10 cellular contexts compared by ENCODE assay signal in genomic region chr11:131691558-131692041, GRCh38.
DNase-seq lines count a peak whose midpoint lies in the region; ATAC-seq and TF ChIP-seq lines count a peak whose summit lies in the region.
"Had no signal": no experiment of that assay in that cellular context is flagged by ENCODE, and none has a peak within 500 bp of the region (broad histone marks: within the 10 kb centered on the region; RNA-seq: fewer than 3 reads in every experiment).

No MANE protein-coding gene starts in this region.

- H3K4me1 ChIP-seq in CD8-positive, alpha-beta T cell (ENCODE audit: insufficient read depth, low read length), result no peaks in the 10 kb centered on the region

- peaks cover 9% of the 10 kb centered on the region for H3K27me3 Mint-ChIP-seq in T-helper 2 cell treated with Interferon-gamma antibody and Interleukin-4, amounts not matched to agents 5 μg/mL and 100 μg/mL, for 36 hours (ENCODE audit: low read depth)
- H3K27me3 Mint-ChIP-seq in CD8-positive, alpha-beta T cell (ENCODE audit: low read depth), result peaks cover 37% of the 10 kb centered on the region

- no peaks in the 10 kb centered on the region for H3K27me3 ChIP-seq in CD8-positive, alpha-beta T cell (ENCODE audit: insufficient read depth, low read length)

- no peak overlapping the region for H3K27ac ChIP-seq in CD8-positive, alpha-beta T cell (ENCODE audit: low read depth, low read length)
- H3K27ac ChIP-seq: skin epidermis had no signal

- H3K36me3 ChIP-seq in CD8-positive, alpha-beta T cell (ENCODE audit: insufficient read depth, low read length), result no peaks in the 10 kb centered on the region

- CTCF ChIA-PET in HEK293T (lab: Yijun Ruan, JAX), result interaction anchor here (1.1 kb wide), 1 partner anchor 23 kb away, joined by 5 read pairs; no protein-coding TSS in a partner anchor
- CTCF ChIA-PET in CD8-positive, alpha-beta T cell (lab: Charles Lee), result no interaction called here

- no peaks in the 10 kb centered on the region for H3K9me3 ChIP-seq in CD8-positive, alpha-beta T cell (ENCODE audit: low read length)

- no peak for TF ChIP-seq CTCF in CD8-positive, alpha-beta T cell (IDR thresholded peaks at IDR 0.05)

- DNase-seq in NCI-H146 (lab: John Stamatoyannopoulos, UW), result peak; percentile 51
- no peak for DNase-seq in NCI-H146 treated with DMSO at 0.1 percent for 48 hours (lab: John Stamatoyannopoulos, UW; ENCODE audit: unreplicated experiment)
- DNase-seq in HEK293T (ENCODE audit: extremely low spot score), result peak; percentile 81
- peak; percentile 9 for DNase-seq in T-helper 2 cell treated with Interferon-gamma antibody and Interleukin-4, amounts not matched to agents 5 μg/mL and 100 μg/mL, for 36 hours (ENCODE audit: low spot score)
- DNase-seq in glomerular visceral epithelial cell (ENCODE audit: extremely low spot score), result peak; percentile 17
- DNase-seq in stimulated activated CD8-positive, alpha-beta memory T cell treated with anti-CD3 and anti-CD28 coated beads, Interleukin-7, amount 100 ng/mL, for 48 hours (ENCODE audit: extremely low read depth in 1 of 2, low read depth in 1 of 2), result peak; percentile 8 to 15
- no peak for DNase-seq in HPDE6-E6E7 (ENCODE audit: extremely low spot score)
- no peak for DNase-seq in CD8-positive, alpha-beta T cell

- H3K4me3 Mint-ChIP-seq in T-helper 2 cell treated with Interferon-gamma antibody and Interleukin-4, amounts not matched to agents 5 μg/mL and 100 μg/mL, for 36 hours, result no peak overlapping the region
- H3K4me3 Mint-ChIP-seq in CD8-positive, alpha-beta T cell, result no peak overlapping the region
- H3K4me3 Mint-ChIP-seq: B cell had no signal

- intact Hi-C loops in CD8-positive, alpha-beta T cell (cut with DNase I, micrococcal nuclease), result loop anchor here in 1 of 2 experiments (5.0 kb wide), 1 partner anchor 436 kb away; no protein-coding TSS in a partner anchor

- no peak overlapping the region for H3K27ac Mint-ChIP-seq in T-helper 2 cell treated with Interferon-gamma antibody and Interleukin-4, amounts not matched to agents 5 μg/mL and 100 μg/mL, for 36 hours
- H3K27ac Mint-ChIP-seq in CD8-positive, alpha-beta T cell, result no peak overlapping the region
- H3K27ac Mint-ChIP-seq: B cell had no signal

- peaks cover 4% of the 10 kb centered on the region for H3K4me1 Mint-ChIP-seq in T-helper 2 cell treated with Interferon-gamma antibody and Interleukin-4, amounts not matched to agents 5 μg/mL and 100 μg/mL, for 36 hours (ENCODE audit: low read depth)
- peaks cover 3% of the 10 kb centered on the region for H3K4me1 Mint-ChIP-seq in CD8-positive, alpha-beta T cell (ENCODE audit: low read depth)
- H3K4me1 Mint-ChIP-seq: B cell had no signal

- no peaks in the 10 kb centered on the region for H3K9me3 Mint-ChIP-seq in T-helper 2 cell treated with Interferon-gamma antibody and Interleukin-4, amounts not matched to agents 5 μg/mL and 100 μg/mL, for 36 hours
- no peaks in the 10 kb centered on the region for H3K9me3 Mint-ChIP-seq in CD8-positive, alpha-beta T cell

- ATAC-seq in CD8-positive, alpha-beta T cell, result no peak

- POLR2A ChIA-PET in HEK293T (lab: Yijun Ruan, JAX), result no interaction called here
- POLR2A ChIA-PET in CD8-positive, alpha-beta T cell (lab: Charles Lee), result no interaction called here

- H3K36me3 Mint-ChIP-seq in T-helper 2 cell treated with Interferon-gamma antibody and Interleukin-4, amounts not matched to agents 5 μg/mL and 100 μg/mL, for 36 hours (ENCODE audit: low read depth), result no peaks in the 10 kb centered on the region
- no peaks in the 10 kb centered on the region for H3K36me3 Mint-ChIP-seq in CD8-positive, alpha-beta T cell

- H3K4me3 ChIP-seq in CD8-positive, alpha-beta T cell (ENCODE audit: low read depth, low read length), result no peak overlapping the region
- H3K4me3 ChIP-seq: skin epidermis had no signal

TF ChIP-seq in HEK293T, 16 proteins besides CTCF, POLR2A, EP300 and RAD21:
- no peak for TF ChIP-seq ARNT (IDR thresholded peaks at IDR 0.05)
- no peak for TF ChIP-seq SP1 (IDR thresholded peaks at IDR 0.05)
- TF ChIP-seq NFRKB (IDR thresholded peaks at IDR 0.05), result no peak
- no peak for TF ChIP-seq CTBP1 (IDR thresholded peaks at IDR 0.05; ENCODE audit: borderline replicate concordance)
- TF ChIP-seq FOXK2 (IDR thresholded peaks at IDR 0.05), result no peak
- TF ChIP-seq L3MBTL2 (conservative IDR thresholded peaks at IDR 0.05), result no peak
- TF ChIP-seq ELF4 (IDR thresholded peaks at IDR 0.05), result no peak
- TF ChIP-seq BHLHE40 (IDR thresholded peaks at IDR 0.05; ENCODE audit: borderline replicate concordance), result no peak
- TF ChIP-seq HDGF (IDR thresholded peaks at IDR 0.05; ENCODE audit: borderline replicate concordance), result no peak
- TF ChIP-seq SUZ12 (IDR thresholded peaks at IDR 0.05), result no peak
- TF ChIP-seq LEF1 (IDR thresholded peaks at IDR 0.05; ENCODE audit: borderline replicate concordance), result no peak
- no peak for TF ChIP-seq TARDBP (IDR thresholded peaks at IDR 0.05)
- no peak for TF ChIP-seq ZNF384 (IDR thresholded peaks at IDR 0.05)
- no peak for TF ChIP-seq FOXA1 (IDR thresholded peaks at IDR 0.05)

Comparison
In these comparisons a context has a peak if more than half of its experiments do, and no peak if none do; other contexts are left out.
1. DNase-seq: peak in NCI-H146 (single experiment), HEK293T (single experiment), T-helper 2 cell treated with Interferon-gamma antibody and Interleukin-4, amounts not matched to agents 5 μg/mL and 100 μg/mL, for 36 hours (single experiment), glomerular visceral epithelial cell (single experiment) and stimulated activated CD8-positive, alpha-beta memory T cell treated with anti-CD3 and anti-CD28 coated beads, Interleukin-7, amount 100 ng/mL, for 48 hours (2 of 2); none in NCI-H146 treated with DMSO at 0.1 percent for 48 hours (single experiment), HPDE6-E6E7 (single experiment) and CD8-positive, alpha-beta T cell (0 of 7).